Comparison of ENCODE assay signal across 1 cellular context in genomic region chr9:120918931-120919638, GRCh38.
TF ChIP-seq lines count a peak whose summit lies in the region.

No MANE protein-coding gene starts in this region.

TF ChIP-seq in H1, 55 proteins besides CTCF, POLR2A, EP300 and RAD21:
- TF ChIP-seq RBBP5 (IDR thresholded peaks at IDR 0.05; ENCODE audit: borderline replicate concordance, low read depth, low read length) = no peak
- TF ChIP-seq JUN (IDR thresholded peaks at IDR 0.05; ENCODE audit: low read depth, low read length) = no peak
- TF ChIP-seq SRF (IDR thresholded peaks at IDR 0.05; ENCODE audit: low read depth, low read length) = no peak
- TF ChIP-seq NANOG (IDR thresholded peaks at IDR 0.05; ENCODE audit: insufficient read depth, low read depth, low read length, poor library complexity, severe bottlenecking) = no peak
- TF ChIP-seq POU5F1 (IDR thresholded peaks at IDR 0.05; ENCODE audit: low read depth, low read length) = no peak
- no peak for TF ChIP-seq BRCA1 (IDR thresholded peaks at IDR 0.05; ENCODE audit: low read depth, low read length)
- TF ChIP-seq SAP30 (IDR thresholded peaks at IDR 0.05; ENCODE audit: insufficient read depth, insufficient replicate concordance, low read length) = no peak
- TF ChIP-seq GTF2F1 (IDR thresholded peaks at IDR 0.05; ENCODE audit: borderline replicate concordance, low read depth, low read length) = no peak
- no peak for TF ChIP-seq RXRA (IDR thresholded peaks at IDR 0.05; ENCODE audit: insufficient read depth, low read depth, low read length)
- TF ChIP-seq ATF3 (IDR thresholded peaks at IDR 0.05; ENCODE audit: insufficient read depth, low read depth, low read length) = no peak
- TF ChIP-seq BCL11A (IDR thresholded peaks at IDR 0.05; ENCODE audit: low read depth in 2 of 2, low read length in 2 of 2) = no peak
- no peak for TF ChIP-seq SIN3A (conservative IDR thresholded peaks at IDR 0.05 in 1 of 2, IDR thresholded peaks at IDR 0.05 in 1 of 2; ENCODE audit: low read depth in 1 of 2, low read length in 2 of 2)
- no peak for TF ChIP-seq EZH2 (IDR thresholded peaks at IDR 0.05; ENCODE audit: low read depth, low read length, severe bottlenecking)
- no peak for TF ChIP-seq CBX8 (IDR thresholded peaks at IDR 0.05; ENCODE audit: borderline replicate concordance, low read depth, low read length)
